Comparison of ENCODE assay signal across 8 cellular contexts in the genomic region with DNA sequence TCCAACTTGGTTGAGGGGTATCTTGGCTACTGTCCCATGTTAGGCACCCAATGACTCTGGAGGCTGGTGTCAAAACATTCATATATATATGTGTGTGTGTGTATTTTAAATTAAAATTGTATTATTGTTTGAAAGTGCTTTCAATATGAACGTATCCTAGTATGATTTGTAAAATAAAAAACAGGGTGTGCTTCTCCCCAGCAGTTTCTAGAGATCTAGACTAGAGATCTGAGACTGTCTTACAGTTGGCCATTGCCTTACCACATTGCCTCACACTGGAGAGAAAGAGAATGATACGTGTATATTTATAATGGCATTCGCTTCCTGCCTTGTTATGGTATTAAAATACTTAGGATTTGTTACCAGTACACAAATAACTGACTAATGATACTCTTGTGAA. TPM values are rescaled to one million over a fixed set of nuclear protein-coding genes. Genes with fewer than 3 reads are reported as not detected.
DNase-seq lines count a peak whose midpoint lies in the region; ATAC-seq and TF ChIP-seq lines count a peak whose summit lies in the region.

No MANE protein-coding gene starts in this region.

- intact Hi-C loops in CD8-positive, alpha-beta T cell (cut with DNase I, micrococcal nuclease): loop anchor here (5.0 to 10.0 kb wide), 5 partner anchors 485 to 1308 kb away; a partner anchor contains a TSS
- intact Hi-C loops in colonic mucosa (cut with DNase I): loop anchor here (5.0 kb wide), 1 partner anchor 55 kb away; a partner anchor contains a TSS

- no peaks in the 10 kb centered on the region for H3K9me3 ChIP-seq in CD8-positive, alpha-beta T cell (ENCODE audit: low read length)
- H3K9me3 ChIP-seq in colonic mucosa: no peaks in the 10 kb centered on the region
- no peaks in the 10 kb centered on the region for H3K9me3 ChIP-seq in liver (ENCODE audit: control insufficient read depth in 4 of 4, low read length in 3 of 4)
- H3K9me3 ChIP-seq in thymus (ENCODE audit: control insufficient read depth): no peaks in the 10 kb centered on the region

- TF ChIP-seq CTCF in CD8-positive, alpha-beta T cell (IDR thresholded peaks at IDR 0.05): peak; percentile 50
- peak; percentile 25 for TF ChIP-seq CTCF in colonic mucosa (IDR thresholded peaks at IDR 0.05)
- TF ChIP-seq CTCF in liver (IDR thresholded peaks at IDR 0.05; ENCODE audit: low read depth, low read length, missing input control): no peak

- H3K36me3 Mint-ChIP-seq in CD8-positive, alpha-beta T cell: peaks cover 10% of the 10 kb centered on the region

- peaks cover 55% of the 10 kb centered on the region for H3K4me1 Mint-ChIP-seq in CD8-positive, alpha-beta T cell (ENCODE audit: low read depth)

- peak; percentile 60 for ATAC-seq in CD8-positive, alpha-beta T cell
- peak; percentile 31 for ATAC-seq in HG03280 (IDR thresholded peaks at IDR 0.05; ENCODE audit: unreplicated experiment)
- ATAC-seq in GM21381 (IDR thresholded peaks at IDR 0.05; ENCODE audit: unreplicated experiment): no peak
- no peak for ATAC-seq in HG02870 (IDR thresholded peaks at IDR 0.05; ENCODE audit: unreplicated experiment)

- H3K27me3 Mint-ChIP-seq in CD8-positive, alpha-beta T cell (ENCODE audit: low read depth): no peaks in the 10 kb centered on the region

- peak overlapping the region; percentile 74 to 99 for H3K9ac ChIP-seq in colonic mucosa (ENCODE audit: low read depth in 2 of 2, low read length in 2 of 2)
- H3K9ac ChIP-seq in liver (ENCODE audit: low read depth in 1 of 2, low read length in 2 of 2): peak overlapping the region; percentile 85 to 96

- TF ChIP-seq RAD21 in liver (IDR thresholded peaks at IDR 0.05): peak; percentile 46 to 54

- CTCF ChIA-PET in CD8-positive, alpha-beta T cell (lab: Charles Lee): interaction anchor here (0.9 to 3.1 kb wide), 3 partner anchors 34 to 110 kb away, joined by 3 to 16 read pairs (median 7); a partner anchor contains a TSS

- no peak for DNase-seq in CD8-positive, alpha-beta T cell
- peak; percentile 57 for DNase-seq in RPMI7951 (ENCODE audit: low read depth)
- DNase-seq in colonic mucosa: peak; percentile 29

- H3K4me1 ChIP-seq in CD8-positive, alpha-beta T cell (ENCODE audit: insufficient read depth, low read length): peaks cover 50% of the 10 kb centered on the region
- H3K4me1 ChIP-seq in colonic mucosa (no peaks in the 10 kb centered on the region), liver (ENCODE audit: control insufficient read depth in 4 of 4, insufficient read depth in 4 of 4, low read length in 3 of 4) (peaks cover 7 to 25% (median 9%) of the 10 kb centered on the region in 4 donors), thymus (ENCODE audit: control insufficient read depth, insufficient read depth, low read length) (peaks cover 8% of the 10 kb centered on the region)

- 4% methylated on average over 3 of the region's 3 CpGs for WGBS in liver
- 30% methylated on average over 3 of the region's 3 CpGs for WGBS in thymus

- no peaks in the 10 kb centered on the region for H3K27me3 ChIP-seq in CD8-positive, alpha-beta T cell (ENCODE audit: insufficient read depth, low read length)
- no peaks in the 10 kb centered on the region for H3K27me3 ChIP-seq in colonic mucosa
- H3K27me3 ChIP-seq in liver (ENCODE audit: control insufficient read depth in 4 of 4, insufficient read depth in 4 of 4, low read length in 3 of 4): no peaks in the 10 kb centered on the region
- peaks cover 2% of the 10 kb centered on the region for H3K27me3 ChIP-seq in thymus (ENCODE audit: control insufficient read depth, insufficient read depth)

- H3K4me3 Mint-ChIP-seq in CD8-positive, alpha-beta T cell: peak overlapping the region; percentile 87

- no peaks in the 10 kb centered on the region for H3K36me3 ChIP-seq in CD8-positive, alpha-beta T cell (ENCODE audit: insufficient read depth, low read length)
- H3K36me3 ChIP-seq in colonic mucosa (no peaks in the 10 kb centered on the region), liver (ENCODE audit: control insufficient read depth in 4 of 4, insufficient read depth in 3 of 4, low read depth in 1 of 4, low read length in 3 of 4) (peaks cover 0 to 6% (median 0%) of the 10 kb centered on the region in 4 donors), thymus (ENCODE audit: control insufficient read depth, insufficient read depth) (no peaks in the 10 kb centered on the region)

- H3K4me3 ChIP-seq in CD8-positive, alpha-beta T cell (ENCODE audit: low read depth, low read length): peak overlapping the region; percentile 95
- H3K4me3 ChIP-seq in colonic mucosa (peak overlapping the region; percentile 91), liver (ENCODE audit: low read depth in 1 of 3, low read length in 3 of 3) (peak overlapping the region; percentile 73 to 91 (median 83)), thymus (ENCODE audit: low read length) (peak overlapping the region; percentile 88)

- H3K27ac ChIP-seq in CD8-positive, alpha-beta T cell (ENCODE audit: low read depth, low read length): peak overlapping the region; percentile 78
- H3K27ac ChIP-seq in colonic mucosa: peak overlapping the region; percentile 96
- H3K27ac ChIP-seq in liver (ENCODE audit: low read depth in 1 of 2, low read length in 2 of 2): peak overlapping the region; percentile 99 to 100
- no peak overlapping the region for H3K27ac ChIP-seq in thymus (ENCODE audit: low read depth)

- H3K9me3 Mint-ChIP-seq in CD8-positive, alpha-beta T cell: no peaks in the 10 kb centered on the region

- POLR2A ChIA-PET in CD8-positive, alpha-beta T cell (lab: Charles Lee): interaction anchor here (0.5 to 1.1 kb wide), 2 partner anchors 67 to 631 kb away, joined by 3 to 5 read pairs; no protein-coding TSS in a partner anchor

- peak overlapping the region; percentile 87 for H3K27ac Mint-ChIP-seq in CD8-positive, alpha-beta T cell

TF ChIP-seq in liver, 16 proteins besides CTCF, POLR2A, EP300 and RAD21:
- TF ChIP-seq, protein P1, sequence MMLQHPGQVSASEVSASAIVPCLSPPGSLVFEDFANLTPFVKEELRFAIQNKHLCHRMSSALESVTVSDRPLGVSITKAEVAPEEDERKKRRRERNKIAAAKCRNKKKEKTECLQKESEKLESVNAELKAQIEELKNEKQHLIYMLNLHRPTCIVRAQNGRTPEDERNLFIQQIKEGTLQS (IDR thresholded peaks at IDR 0.05): no peak
- TF ChIP-seq GABPA (IDR thresholded peaks at IDR 0.05 in 1 of 2, conservative IDR thresholded peaks at IDR 0.05 in 1 of 2) (no peak), NR2F2 (IDR thresholded peaks at IDR 0.05) (no peak), YY1 (IDR thresholded peaks at IDR 0.05) (peak; percentile 74)

RNA-seq across cellular contexts. Expression of a gene that starts 1.2 kb away (rescaled TPM):
- 10 to 100 TPM; 20.6 to 21.8 TPM for total RNA-seq in CD8-positive, alpha-beta T cell
- total RNA-seq in RPMI7951 (2014; rRNA removed; shearing (Covaris generic)): 13.9 and 15.2 TPM in 2 replicates
- total RNA-seq in colonic mucosa: 10 to 100 TPM; 30.4 to 48.9 TPM
- total RNA-seq in liver: 1 to 10 TPM; 2.2 to 6.0 TPM
- polyA plus RNA-seq in liver: 10 to 100 TPM in 1 of 2 donors, 1 to 10 TPM in 1; 6.6 to 15.1 TPM
- polyA plus RNA-seq in thymus: 12.6 TPM

RNA-seq across cellular contexts. Expression of a gene that starts 55.6 kb away (rescaled TPM):
- total RNA-seq in CD8-positive, alpha-beta T cell: 100 to 1,000 TPM; 159 to 172 TPM
- 33.2 and 45.2 TPM in 2 replicates for total RNA-seq in RPMI7951 (2014; rRNA removed; shearing (Covaris generic))
- total RNA-seq in colonic mucosa (100 to 1,000 TPM; 104 to 126 TPM), liver (10 to 100 TPM; 25.7 to 28.7 TPM)
- polyA plus RNA-seq in liver (10 to 100 TPM; 19.7 to 21.1 TPM), thymus (128 TPM)

Comparison
In these comparisons a context has a peak if more than half of its experiments do, and no peak if none do; other contexts are left out.
1. ATAC-seq: peak in CD8-positive, alpha-beta T cell (single experiment) and HG03280 (single experiment); none in GM21381 (single experiment) and HG02870 (single experiment).
2. DNase-seq: peak in RPMI7951 (single experiment) and colonic mucosa (single experiment); none in CD8-positive, alpha-beta T cell (0 of 7).
3. Peak in every context shown above with its lines, with median percentiles within 50 percentile points of each other: H3K4me3 ChIP-seq.